9 cellular contexts compared by ENCODE assay signal in genomic region chr5:125326114-125326513, GRCh38.
DNase-seq lines count a peak whose midpoint lies in the region; ATAC-seq, FAIRE-seq and TF ChIP-seq lines count a peak whose summit lies in the region.
"Had no signal": no experiment of that assay in that cellular context is flagged by ENCODE, and none has a peak within 500 bp of the region (broad histone marks: within the 10 kb centered on the region; RNA-seq: fewer than 3 reads in every experiment).

No MANE protein-coding gene starts in this region.

- FAIRE-seq in HTR-8/SVneo (lab: Jason Lieb, UNC), result no peak

- H3K27ac Mint-ChIP-seq in glutamatergic neuron (ENCODE audit: unreplicated experiment), result peak overlapping the region; percentile 93

- peak; percentile 34 for DNase-seq in AG10803 (ENCODE audit: low read depth)
- DNase-seq in HTR-8/SVneo (ENCODE audit: insufficient read length, low spot score), result peak; percentile 42
- DNase-seq in RWPE2 (ENCODE audit: low spot score), result peak; percentile 77
- DNase-seq in glutamatergic neuron, result no peak
- no peak for DNase-seq in Ammon's horn (ENCODE audit: low spot score)
- DNase-seq: activated gamma-delta T cell treated with Interleukin-2 at 50 U/mL for 16 hours had no signal

- H3K27ac ChIP-seq in RWPE2 (ENCODE audit: poor library complexity, severe bottlenecking), result no peak overlapping the region

- ATAC-seq in RWPE2 (ENCODE audit: low read depth) (peak; percentile 96), GM19397 (IDR thresholded peaks at IDR 0.05; ENCODE audit: unreplicated experiment) (no peak), GM19035 (IDR thresholded peaks at IDR 0.05; ENCODE audit: unreplicated experiment) (no peak), GM21723 (IDR thresholded peaks at IDR 0.05; ENCODE audit: unreplicated experiment) (no peak)

- H3K4me3 Mint-ChIP-seq in glutamatergic neuron (ENCODE audit: unreplicated experiment), result peak overlapping the region; percentile 15

- TF ChIP-seq CTCF in AG10803 (conservative IDR thresholded peaks at IDR 0.05; ENCODE audit: low read length), result no peak
- TF ChIP-seq CTCF in RWPE2 (IDR thresholded peaks at IDR 0.05; ENCODE audit: poor library complexity, severe bottlenecking), result no peak
- TF ChIP-seq CTCF in glutamatergic neuron (IDR thresholded peaks at IDR 0.05; ENCODE audit: partially characterized antibody, unreplicated experiment), result no peak

- peaks cover 7% of the 10 kb centered on the region for H3K36me3 Mint-ChIP-seq in glutamatergic neuron (ENCODE audit: unreplicated experiment)

- peaks cover 39% of the 10 kb centered on the region for H3K4me1 Mint-ChIP-seq in glutamatergic neuron (ENCODE audit: low read depth, unreplicated experiment)

- no peaks in the 10 kb centered on the region for H3K27me3 ChIP-seq in RWPE2 (ENCODE audit: insufficient read depth, poor library complexity, severe bottlenecking)

- no peak overlapping the region for H3K4me3 ChIP-seq in AG10803 (ENCODE audit: low read length)
- H3K4me3 ChIP-seq in RWPE2 (ENCODE audit: severe bottlenecking), result no peak overlapping the region

- H3K4me1 ChIP-seq in RWPE2 (ENCODE audit: insufficient read depth, poor library complexity, severe bottlenecking), result peaks cover 8% of the 10 kb centered on the region

- H3K27me3 Mint-ChIP-seq in glutamatergic neuron (ENCODE audit: unreplicated experiment), result no peaks in the 10 kb centered on the region

- no peaks in the 10 kb centered on the region; the same call in 1 of the 2 replicates for H3K36me3 ChIP-seq in RWPE2 (ENCODE audit: low read depth)

- H3K9me3 ChIP-seq in RWPE2 (ENCODE audit: severe bottlenecking), result no peaks in the 10 kb centered on the region

- H3K9me3 Mint-ChIP-seq in glutamatergic neuron (ENCODE audit: unreplicated experiment), result no peaks in the 10 kb centered on the region

Comparison
In these comparisons a context has a peak if more than half of its experiments do, and no peak if none do; other contexts are left out.
1. DNase-seq: peak in AG10803 (single experiment), HTR-8/SVneo (single experiment) and RWPE2 (single experiment); none in glutamatergic neuron (single experiment) and Ammon's horn (single experiment).